ENCODE assay signal across 21 cellular contexts in genomic region chr6:149063443-149063842, GRCh38.
"Had no signal": no experiment of that assay in that cellular context is flagged by ENCODE, and none has a peak within 500 bp of the region (broad histone marks: within the 10 kb centered on the region; RNA-seq: fewer than 3 reads in every experiment).

No MANE protein-coding gene starts in this region.

- H3K9me3 ChIP-seq: suprapubic skin, upper lobe of left lung had no signal

- H3K27ac Mint-ChIP-seq: activated CD8-positive, alpha-beta T cell treated with anti-CD3 and anti-CD28 coated beads for 36 hours; dendritic cell treated with granulocyte-macrophage colony-stimulating factor and Interleukin-4, amounts not matched to agents 40 ng/mL and 50 ng/mL, for 4 days; effector memory CD8-positive, alpha-beta T cell; nephron progenitor cell had no signal

- H3K36me3 Mint-ChIP-seq: activated naive CD8-positive, alpha-beta T cell; memory B cell had no signal

- H3K4me3 Mint-ChIP-seq: activated CD8-positive, alpha-beta T cell treated with anti-CD3 and anti-CD28 coated beads for 36 hours; activated naive CD8-positive, alpha-beta T cell; activated T-cell treated with anti-CD3 and anti-CD28 coated beads, Interleukin-2, amount 50 U/mL, for 4 hours; dendritic cell treated with granulocyte-macrophage colony-stimulating factor and Interleukin-4, amounts not matched to agents 40 ng/mL and 50 ng/mL, for 4 days; effector memory CD8-positive, alpha-beta T cell; memory B cell; nephron progenitor cell had no signal

- H3K27ac ChIP-seq: suprapubic skin, upper lobe of left lung, WERI-Rb-1 had no signal

- H3K36me3 ChIP-seq: suprapubic skin, upper lobe of left lung, WERI-Rb-1 had no signal

- ATAC-seq: activated CD8-positive, alpha-beta T cell treated with anti-CD3 and anti-CD28 coated beads for 36 hours; activated T-cell treated with anti-CD3 and anti-CD28 coated beads, Interleukin-2, amount 50 U/mL, for 4 hours; effector memory CD8-positive, alpha-beta T cell; stimulated activated naive CD8-positive, alpha-beta T cell treated with anti-CD3 and anti-CD28 coated beads, Interleukin-15, Interleukin-2, amounts not matched to agents 100 U/mL and 50 U/mL, for 24 hours had no signal

- H3K27me3 ChIP-seq: suprapubic skin, upper lobe of left lung had no signal

- H3K27me3 Mint-ChIP-seq: activated CD8-positive, alpha-beta T cell treated with anti-CD3 and anti-CD28 coated beads for 36 hours; activated naive CD8-positive, alpha-beta T cell; effector memory CD8-positive, alpha-beta T cell; memory B cell had no signal

- H3K9me3 Mint-ChIP-seq: activated CD8-positive, alpha-beta T cell treated with anti-CD3 and anti-CD28 coated beads for 36 hours; activated T-cell treated with anti-CD3 and anti-CD28 coated beads, Interleukin-2, amount 50 U/mL, for 4 hours; dendritic cell treated with granulocyte-macrophage colony-stimulating factor and Interleukin-4, amounts not matched to agents 40 ng/mL and 50 ng/mL, for 4 days; effector memory CD8-positive, alpha-beta T cell; nephron progenitor cell had no signal

- DNase-seq: activated CD8-positive, alpha-beta T cell treated with anti-CD3 and anti-CD28 coated beads for 36 hours; activated gamma-delta T cell treated with Interleukin-2 at 50 U/mL for 16 hours; activated T-cell treated with anti-CD3 and anti-CD28 coated beads, Interleukin-2, amount 50 U/mL, for 4 hours; amygdala; cerebellar nuclear complex; effector memory CD8-positive, alpha-beta T cell; foreskin melanocyte; kidney glomerular epithelial cell; left ventricle myocardium superior; nephron progenitor cell; occipital lobe; stimulated activated CD4-positive, alpha-beta T cell treated with anti-CD3 and anti-CD28 coated beads, Interleukin-15, amount 100 ng/mL, for 24 hours; stimulated activated CD4-positive, alpha-beta T cell treated with anti-CD3 and anti-CD28 coated beads, Interleukin-4, amount 100 ng/mL, for 1 hour; stimulated activated naive CD8-positive, alpha-beta T cell treated with anti-CD3 and anti-CD28 coated beads, Interleukin-15, Interleukin-2, amounts not matched to agents 100 U/mL and 50 U/mL, for 24 hours; T-helper 1 cell; upper lobe of left lung; WERI-Rb-1 had no signal

- H3K4me3 ChIP-seq: suprapubic skin, upper lobe of left lung had no signal
